ENCODE assay signal across 8 cellular contexts in the genomic region with DNA sequence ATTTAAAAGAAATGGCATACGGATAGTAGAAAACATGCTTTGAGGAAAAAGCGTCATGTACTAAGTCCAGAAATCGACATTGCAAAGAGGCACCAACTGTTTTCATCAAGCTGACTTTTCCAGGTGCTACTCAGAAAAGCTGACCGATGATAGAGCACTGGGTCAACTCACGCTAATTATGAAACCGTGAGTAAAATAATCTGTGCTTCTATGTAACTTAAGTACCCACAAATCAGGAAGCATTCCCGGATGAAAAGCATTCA. TPM values are rescaled to one million over a fixed set of nuclear protein-coding genes. Genes with fewer than 3 reads are reported as not detected.
DNase-seq lines count a peak whose midpoint lies in the region; ATAC-seq and TF ChIP-seq lines count a peak whose summit lies in the region.

No MANE protein-coding gene starts in this region.

- H3K4me3 ChIP-seq in SU-DHL-6 (ENCODE audit: insufficient read depth, low read length, poor library complexity, severe bottlenecking), result peak overlapping the region; percentile 75
- H3K4me3 ChIP-seq in skeletal muscle satellite cell (ENCODE audit: low read length), result peak overlapping the region; percentile 86

- H3K27ac ChIP-seq in SU-DHL-6 (ENCODE audit: low read depth, low read length), result peak overlapping the region; percentile 87

- H3K36me3 ChIP-seq in SU-DHL-6 (ENCODE audit: low read length) (peaks cover 4% of the 10 kb centered on the region; the same call in 1 of the 2 replicates), skeletal muscle satellite cell (ENCODE audit: insufficient read depth, low read length) (no peaks in the 10 kb centered on the region)

- H3F3A ChIP-seq in SU-DHL-6 (ENCODE audit: insufficient read depth), result no peaks in the 10 kb centered on the region; the same call in 1 of the 2 replicates

- no peaks in the 10 kb centered on the region for H3K27me3 Mint-ChIP-seq in glutamatergic neuron (ENCODE audit: unreplicated experiment)

- TF ChIP-seq CTCF in SU-DHL-6 (IDR thresholded peaks at IDR 0.05; ENCODE audit: insufficient read depth, low read length, poor library complexity, severe bottlenecking), result no peak
- TF ChIP-seq CTCF in glutamatergic neuron (IDR thresholded peaks at IDR 0.05; ENCODE audit: partially characterized antibody, unreplicated experiment), result no peak

- H3K9me3 ChIP-seq in SU-DHL-6 (ENCODE audit: insufficient read depth, low read length) (no peaks in the 10 kb centered on the region), skeletal muscle satellite cell (replicated peaks; ENCODE audit: low read length) (no peaks in the 10 kb centered on the region)

- H3K4me1 Mint-ChIP-seq in glutamatergic neuron (ENCODE audit: low read depth, unreplicated experiment), result peaks cover 4% of the 10 kb centered on the region

- no peaks in the 10 kb centered on the region for H3K9me2 ChIP-seq in SU-DHL-6 (replicated peaks; ENCODE audit: insufficient read depth, low read length)

- H3K79me2 ChIP-seq in SU-DHL-6 (ENCODE audit: insufficient read depth, low read length), result peaks cover 46% of the 10 kb centered on the region

- H3K27me3 ChIP-seq in SU-DHL-6 (ENCODE audit: low read length) (no peaks in the 10 kb centered on the region), skeletal muscle satellite cell (ENCODE audit: control insufficient read depth, insufficient read depth, low read length) (no peaks in the 10 kb centered on the region)

- H3K4me2 ChIP-seq in SU-DHL-6 (ENCODE audit: low read depth, low read length, poor library complexity, severe bottlenecking), result peak overlapping the region; percentile 72
- peak overlapping the region; percentile 80 for H3K4me2 ChIP-seq in skeletal muscle satellite cell (ENCODE audit: low read length)

- peak overlapping the region; percentile 92 for H3K27ac Mint-ChIP-seq in glutamatergic neuron (ENCODE audit: unreplicated experiment)

- H3K4me3 Mint-ChIP-seq in glutamatergic neuron (ENCODE audit: unreplicated experiment), result peak overlapping the region; percentile 96

- no peaks in the 10 kb centered on the region for H3K36me3 Mint-ChIP-seq in glutamatergic neuron (ENCODE audit: unreplicated experiment)

- H2AFZ ChIP-seq in SU-DHL-6 (ENCODE audit: low read depth, low read length, severe bottlenecking), result peak overlapping the region; percentile 99

- DNase-seq in SKM-1 (lab: John Stamatoyannopoulos, UW; ENCODE audit: unreplicated experiment) (peak; percentile 50), SKM-1 treated with dmso at 0.1 percent for 144 hours (lab: John Stamatoyannopoulos, UW; ENCODE audit: unreplicated experiment) (no peak), glutamatergic neuron (no peak), GM03348 (ENCODE audit: low spot score) (no peak), islet precursor cell (no peak)

- peaks cover 3% of the 10 kb centered on the region; the same call in 1 of the 2 replicates for H4K20me1 ChIP-seq in SU-DHL-6 (ENCODE audit: low read depth, low read length)

- peaks cover 11% of the 10 kb centered on the region for H3K9me3 Mint-ChIP-seq in glutamatergic neuron (ENCODE audit: unreplicated experiment)

- peaks cover 12% of the 10 kb centered on the region for H3K4me1 ChIP-seq in skeletal muscle satellite cell (ENCODE audit: control insufficient read depth, insufficient read depth, low read length)

- peak overlapping the region; percentile 75 for H3K9ac ChIP-seq in SU-DHL-6 (ENCODE audit: low read length)
- peak overlapping the region; percentile 84 for H3K9ac ChIP-seq in skeletal muscle satellite cell (ENCODE audit: low read depth, low read length)

- peak; percentile 43 for ATAC-seq in HG02852 (IDR thresholded peaks at IDR 0.05; ENCODE audit: unreplicated experiment)

RNA-seq across cellular contexts. Expression of gene NUP35, which starts 0.4 kb away (rescaled TPM):
- total RNA-seq in glutamatergic neuron (ENCODE audit: unreplicated experiment), result 8.6 TPM
- total RNA-seq in skeletal muscle satellite cell (2012; rRNA removed), result 20.1 and 20.5 TPM in 2 replicates

RNA-seq across cellular contexts. Expression of gene DUSP19, which starts 45.3 kb away (rescaled TPM):
- total RNA-seq in glutamatergic neuron (ENCODE audit: unreplicated experiment), result 1.6 TPM
- total RNA-seq in skeletal muscle satellite cell (2012; rRNA removed), result 1.8 and 2.6 TPM in 2 replicates
